In the genomic region with DNA sequence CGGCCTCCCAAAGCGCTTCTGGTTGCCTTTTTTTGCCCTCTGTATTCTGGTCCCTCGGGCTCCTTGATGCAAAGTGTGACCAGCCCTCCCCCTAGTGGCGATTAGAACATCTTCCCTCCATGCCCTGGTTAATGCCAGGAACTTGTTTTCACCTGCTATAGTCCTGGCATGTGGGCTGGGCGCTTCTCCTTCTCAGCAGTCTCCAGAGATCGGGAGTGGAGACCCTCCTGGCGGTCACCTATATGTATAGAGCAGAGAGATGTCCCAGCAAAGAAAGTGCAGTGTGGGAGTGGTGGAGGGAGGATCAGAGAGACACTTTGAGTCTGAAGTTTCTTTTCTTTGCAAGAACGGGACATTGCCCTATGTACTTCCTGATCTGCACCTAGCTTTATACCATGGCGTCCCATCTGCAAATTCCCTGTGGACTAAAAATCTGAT, we compare ENCODE assay signal across 8 cellular contexts.
DNase-seq lines count a peak whose midpoint lies in the region; ATAC-seq and TF ChIP-seq lines count a peak whose summit lies in the region.

No MANE protein-coding gene starts in this region.

- peaks cover 18% of the 10 kb centered on the region for H3K27me3 Mint-ChIP-seq in activated T-helper 2 cell treated with anti-CD3 and anti-CD28 coated beads, Interferon-gamma antibody, Interleukin-2, Interleukin-4, amounts not matched to agents 10 μg/mL and 5 μg/mL and 100 μg/mL, durations not matched to agents 14 hours and 24 hours and 36 hours (ENCODE audit: low read depth)

- no peaks in the 10 kb centered on the region for H3K9me3 ChIP-seq in PC-3 (ENCODE audit: low read length)
- H3K9me3 ChIP-seq in prostate gland, result no peaks in the 10 kb centered on the region

- POLR2A ChIA-PET in PC-3 (lab: Charles Lee; ENCODE audit: unreplicated experiment), result no interaction called here

- WGBS in prostate gland, result 5% methylated on average over 9 of the region's 9 CpGs

- no peaks in the 10 kb centered on the region for H3K79me2 ChIP-seq in PC-3 (ENCODE audit: low read length)

- H3K4me2 ChIP-seq in PC-3 (ENCODE audit: low read length), result peak overlapping the region; percentile 75

- CTCF ChIA-PET in PC-3 (lab: Charles Lee), result interaction anchor here (0.6 kb wide), 1 partner anchor 171 kb away, joined by 3 read pairs; no protein-coding TSS in a partner anchor

- DNase-seq in GM03348 (ENCODE audit: low spot score) (peak; percentile 67), HUDEP-2 (lab: John Stamatoyannopoulos, UW; ENCODE audit: unreplicated experiment in 76 of 76) (peak in 45 of 76 experiments; percentile 2 to 50 (median 12)), PC-3 (peak; percentile 68), glomerular endothelial cell (ENCODE audit: extremely low read depth, low read depth, low spot score) (peak; percentile 3), prostate gland (ENCODE audit: low spot score) (peak; percentile 74), amniotic stem cell (lab: John Stamatoyannopoulos, UW) (no peak)
- peak; percentile 26 for DNase-seq in activated T-helper 2 cell treated with anti-CD3 and anti-CD28 coated beads, Interferon-gamma antibody, Interleukin-2, Interleukin-4, amounts not matched to agents 10 μg/mL and 5 μg/mL and 100 μg/mL, durations not matched to agents 14 hours and 24 hours and 36 hours (ENCODE audit: low spot score)

- TF ChIP-seq CTCF in PC-3 (conservative IDR thresholded peaks at IDR 0.05; ENCODE audit: low read depth, low read length) (peak; percentile 73), prostate gland (IDR thresholded peaks at IDR 0.05) (peak; percentile 48 to 78 (median 69))

- H3K4me3 Mint-ChIP-seq in activated T-helper 2 cell treated with anti-CD3 and anti-CD28 coated beads, Interferon-gamma antibody, Interleukin-2, Interleukin-4, amounts not matched to agents 10 μg/mL and 5 μg/mL and 100 μg/mL, durations not matched to agents 14 hours and 24 hours and 36 hours (ENCODE audit: low read depth), result no peak overlapping the region

- no peaks in the 10 kb centered on the region for H3K9me2 ChIP-seq in PC-3 (replicated peaks; ENCODE audit: low read length)

- H3K36me3 ChIP-seq in PC-3 (ENCODE audit: low read depth, low read length) (no peaks in the 10 kb centered on the region), prostate gland (no peaks in the 10 kb centered on the region)

- no peaks in the 10 kb centered on the region for H3F3A ChIP-seq in PC-3 (ENCODE audit: low read length, unreplicated experiment)

- no peaks in the 10 kb centered on the region for H3K36me3 Mint-ChIP-seq in activated T-helper 2 cell treated with anti-CD3 and anti-CD28 coated beads, Interferon-gamma antibody, Interleukin-2, Interleukin-4, amounts not matched to agents 10 μg/mL and 5 μg/mL and 100 μg/mL, durations not matched to agents 14 hours and 24 hours and 36 hours (ENCODE audit: low read depth)

- H3K4me3 ChIP-seq in PC-3 (ENCODE audit: low read length) (peak overlapping the region; percentile 55; the same call in 1 of the 2 replicates), prostate gland (peak overlapping the region; percentile 15 to 23)

- no peaks in the 10 kb centered on the region for H4K20me1 ChIP-seq in PC-3 (ENCODE audit: low read length)

- intact Hi-C loops in PC-3 (cut with micrococcal nuclease), result loop anchor here (1.0 to 5.0 kb wide), 2 partner anchors 181 to 388 kb away; no protein-coding TSS in a partner anchor
- intact Hi-C loops in activated T-helper 2 cell treated with anti-CD3 and anti-CD28 coated beads, Interferon-gamma antibody, Interleukin-2, Interleukin-4, amounts not matched to agents 10 μg/mL and 5 μg/mL and 100 μg/mL, durations not matched to agents 14 hours and 24 hours and 36 hours (cut with micrococcal nuclease), result loop anchor here (1.0 to 5.0 kb wide), 4 partner anchors 166 to 546 kb away; no protein-coding TSS in a partner anchor
- intact Hi-C loops in prostate gland (cut with DNase I), result loop anchor here (5.0 kb wide), 1 partner anchor 386 kb away; no protein-coding TSS in a partner anchor

- H3K27ac ChIP-seq in PC-3 (ENCODE audit: low read length) (no peak overlapping the region), prostate gland (peak overlapping the region; percentile 6 to 36)

- H3K4me1 ChIP-seq in PC-3 (ENCODE audit: insufficient read depth, low read length) (no peaks in the 10 kb centered on the region), prostate gland (replicated peaks) (no peaks in the 10 kb centered on the region)

- no peak for TF ChIP-seq POLR2A in prostate gland (IDR thresholded peaks at IDR 0.05)

- H2AFZ ChIP-seq in PC-3 (ENCODE audit: low read length), result peak overlapping the region; percentile 46

- peak; percentile 97 for ATAC-seq in GM21619 (IDR thresholded peaks at IDR 0.05; ENCODE audit: unreplicated experiment)
- ATAC-seq in PC-3, result peak; percentile 99

- H3K9me3 Mint-ChIP-seq in activated T-helper 2 cell treated with anti-CD3 and anti-CD28 coated beads, Interferon-gamma antibody, Interleukin-2, Interleukin-4, amounts not matched to agents 10 μg/mL and 5 μg/mL and 100 μg/mL, durations not matched to agents 14 hours and 24 hours and 36 hours, result no peaks in the 10 kb centered on the region

- no peak overlapping the region for H3K27ac Mint-ChIP-seq in activated T-helper 2 cell treated with anti-CD3 and anti-CD28 coated beads, Interferon-gamma antibody, Interleukin-2, Interleukin-4, amounts not matched to agents 10 μg/mL and 5 μg/mL and 100 μg/mL, durations not matched to agents 14 hours and 24 hours and 36 hours

- no peaks in the 10 kb centered on the region for H3K27me3 ChIP-seq in PC-3 (ENCODE audit: low read length)
- H3K27me3 ChIP-seq in prostate gland (replicated peaks; ENCODE audit: insufficient read depth), result no peaks in the 10 kb centered on the region

- no peak overlapping the region for H3K9ac ChIP-seq in PC-3 (ENCODE audit: low read length)

- no TSS peak for BruUV-seq in PC-3 (replicated peaks; lab: Mats Ljungman, UMichigan)

- H3K4me1 Mint-ChIP-seq in activated T-helper 2 cell treated with anti-CD3 and anti-CD28 coated beads, Interferon-gamma antibody, Interleukin-2, Interleukin-4, amounts not matched to agents 10 μg/mL and 5 μg/mL and 100 μg/mL, durations not matched to agents 14 hours and 24 hours and 36 hours (ENCODE audit: low read depth), result peaks cover 2% of the 10 kb centered on the region
